In genomic region chr1:154934358-154934948, GRCh38 we compare ENCODE assay signal across 25 cellular contexts. TPM values are rescaled to one million over a fixed set of nuclear protein-coding genes. Genes with fewer than 3 reads are reported as not detected.
DNase-seq lines count a peak whose midpoint lies in the region; ATAC-seq and TF ChIP-seq lines count a peak whose summit lies in the region.
"Had no signal": no experiment of that assay in that cellular context is flagged by ENCODE, and none has a peak within 500 bp of the region (broad histone marks: within the 10 kb centered on the region; RNA-seq: fewer than 3 reads in every experiment).

No MANE protein-coding gene starts in this region.

- POLR2A ChIA-PET in HEK293 (lab: Yijun Ruan, JAX): interaction anchor here (0.7 kb wide), 1 partner anchor 1178 kb away, joined by 8 read pairs; no protein-coding TSS in a partner anchor

- H3K9me3 ChIP-seq in HEK293 (ENCODE audit: control insufficient read depth, insufficient read depth, low read depth, low read length): no peaks in the 10 kb centered on the region
- H3K9me3 ChIP-seq: heart right ventricle, prostate gland, tibial nerve had no signal

- peaks cover 27% of the 10 kb centered on the region for H3K36me3 Mint-ChIP-seq in T-helper 2 cell treated with Interferon-gamma antibody and Interleukin-4, amounts not matched to agents 5 μg/mL and 100 μg/mL, for 36 hours (ENCODE audit: low read depth)
- peaks cover 10% of the 10 kb centered on the region for H3K36me3 Mint-ChIP-seq in brain
- H3K36me3 Mint-ChIP-seq in neural crest cell (ENCODE audit: low read depth): no peaks in the 10 kb centered on the region
- H3K36me3 Mint-ChIP-seq in activated CD4-positive, alpha-beta T cell treated with anti-CD3 and anti-CD28 coated beads, Interleukin-2, amount 10 ng/mL, durations not matched to agents 24 days and 14 days (ENCODE audit: low read depth): peaks cover 14% of the 10 kb centered on the region

- no peak for TF ChIP-seq CTCF in HEK293 (tag by site-specific recombination; IDR thresholded peaks at IDR 0.05)
- TF ChIP-seq CTCF in brain (conservative IDR thresholded peaks at IDR 0.05): no peak
- no peak for TF ChIP-seq CTCF in neural crest cell (conservative IDR thresholded peaks at IDR 0.05)

- no peaks in the 10 kb centered on the region for H3K4me1 ChIP-seq in HEK293 (ENCODE audit: control insufficient read depth, insufficient read depth, low read length)

- intact Hi-C loops in activated CD4-positive, alpha-beta T cell treated with anti-CD3 and anti-CD28 coated beads, Interleukin-2, amount 10 ng/mL, durations not matched to agents 24 days and 14 days (cut with micrococcal nuclease): no loop called here

- H3K4me3 Mint-ChIP-seq in T-helper 2 cell treated with Interferon-gamma antibody and Interleukin-4, amounts not matched to agents 5 μg/mL and 100 μg/mL, for 36 hours: peak overlapping the region; percentile 36
- H3K4me3 Mint-ChIP-seq in brain (peak overlapping the region; percentile 12 to 45 (median 36)), neural crest cell (peak overlapping the region; percentile 65)
- H3K4me3 Mint-ChIP-seq in activated CD4-positive, alpha-beta T cell treated with anti-CD3 and anti-CD28 coated beads, Interleukin-2, amount 10 ng/mL, durations not matched to agents 24 days and 14 days: no peak overlapping the region
- H3K4me3 Mint-ChIP-seq: CD14-positive monocyte had no signal

- no peaks in the 10 kb centered on the region for H3K9me3 Mint-ChIP-seq in T-helper 2 cell treated with Interferon-gamma antibody and Interleukin-4, amounts not matched to agents 5 μg/mL and 100 μg/mL, for 36 hours
- peaks cover 0 to 2% (median 0%) of the 10 kb centered on the region in 5 experiments for H3K9me3 Mint-ChIP-seq in brain
- H3K9me3 Mint-ChIP-seq in neural crest cell: no peaks in the 10 kb centered on the region
- no peaks in the 10 kb centered on the region for H3K9me3 Mint-ChIP-seq in activated CD4-positive, alpha-beta T cell treated with anti-CD3 and anti-CD28 coated beads, Interleukin-2, amount 10 ng/mL, durations not matched to agents 24 days and 14 days
- H3K9me3 Mint-ChIP-seq: activated naive CD8-positive, alpha-beta T cell treated with anti-CD3 and anti-CD28 coated beads for 36 hours had no signal

- ATAC-seq in left lobe of liver: no peak
- ATAC-seq: heart right ventricle, sciatic nerve had no signal

- peaks cover 0 to 13% of the 10 kb centered on the region in 2 experiments; a peak in 1 of 3 replicates for H3K36me3 ChIP-seq in HEK293 (ENCODE audit: control insufficient read depth in 2 of 2, insufficient read depth in 1 of 2, low read length in 2 of 2)
- H3K36me3 ChIP-seq: prostate gland had no signal

- no peak overlapping the region for H3K27ac ChIP-seq in HEK293 (ENCODE audit: extremely low read depth, low read depth, low read length)
- H3K27ac ChIP-seq: GM23248, heart right ventricle, prostate gland had no signal

- no peak overlapping the region for H3K27ac Mint-ChIP-seq in T-helper 2 cell treated with Interferon-gamma antibody and Interleukin-4, amounts not matched to agents 5 μg/mL and 100 μg/mL, for 36 hours
- peak overlapping the region in 1 of 5 experiments; percentile 68 for H3K27ac Mint-ChIP-seq in brain
- no peak overlapping the region for H3K27ac Mint-ChIP-seq in neural crest cell (ENCODE audit: unreplicated experiment)
- no peak overlapping the region for H3K27ac Mint-ChIP-seq in activated CD4-positive, alpha-beta T cell treated with anti-CD3 and anti-CD28 coated beads, Interleukin-2, amount 10 ng/mL, durations not matched to agents 24 days and 14 days

- CTCF ChIA-PET in HEK293 (lab: Yijun Ruan, JAX): no interaction called here

- H3K27me3 Mint-ChIP-seq in T-helper 2 cell treated with Interferon-gamma antibody and Interleukin-4, amounts not matched to agents 5 μg/mL and 100 μg/mL, for 36 hours (ENCODE audit: low read depth): no peaks in the 10 kb centered on the region
- H3K27me3 Mint-ChIP-seq in brain (no peaks in the 10 kb centered on the region), neural crest cell (ENCODE audit: low read depth) (no peaks in the 10 kb centered on the region)
- H3K27me3 Mint-ChIP-seq in activated CD4-positive, alpha-beta T cell treated with anti-CD3 and anti-CD28 coated beads, Interleukin-2, amount 10 ng/mL, durations not matched to agents 24 days and 14 days: no peaks in the 10 kb centered on the region
- H3K27me3 Mint-ChIP-seq: activated naive CD8-positive, alpha-beta T cell treated with anti-CD3 and anti-CD28 coated beads for 36 hours had no signal

- H3K4me3 ChIP-seq in HEK293 (ENCODE audit: low read depth, low read length): no peak overlapping the region
- H3K4me3 ChIP-seq: GM23248, heart right ventricle, prostate gland, tibial nerve had no signal

- H3K4me1 Mint-ChIP-seq in T-helper 2 cell treated with Interferon-gamma antibody and Interleukin-4, amounts not matched to agents 5 μg/mL and 100 μg/mL, for 36 hours (ENCODE audit: low read depth): peaks cover 23% of the 10 kb centered on the region
- H3K4me1 Mint-ChIP-seq in brain (peaks cover 39% of the 10 kb centered on the region), neural crest cell (peaks cover 34% of the 10 kb centered on the region)
- peaks cover 31% of the 10 kb centered on the region for H3K4me1 Mint-ChIP-seq in activated CD4-positive, alpha-beta T cell treated with anti-CD3 and anti-CD28 coated beads, Interleukin-2, amount 10 ng/mL, durations not matched to agents 24 days and 14 days

- no peak for DNase-seq in T-helper 2 cell treated with Interferon-gamma antibody and Interleukin-4, amounts not matched to agents 5 μg/mL and 100 μg/mL, for 36 hours (ENCODE audit: low spot score)
- DNase-seq in T-helper 2 cell (no peak), neural crest cell (ENCODE audit: low read depth, low spot score) (no peak), HUDEP-2 (lab: John Stamatoyannopoulos, UW; ENCODE audit: unreplicated experiment in 76 of 76) (no peak), left lobe of liver (ENCODE audit: low spot score) (no peak)
- DNase-seq in activated CD4-positive, alpha-beta T cell treated with anti-CD3 and anti-CD28 coated beads, Interleukin-2, amount 10 ng/mL, durations not matched to agents 24 days and 14 days: no peak
- DNase-seq: 8988T; activated CD4-positive, alpha-beta T cell treated with anti-CD3 and anti-CD28 coated beads for 48 hours; activated naive CD8-positive, alpha-beta T cell treated with anti-CD3 and anti-CD28 coated beads for 36 hours; anterior cingulate cortex; GM23248; heart right ventricle; KBM-7; NCI-H1092; NCI-H1694 treated with DMSO at 0.1 percent for 48 hours; NCI-H446 treated with DMSO at 0.1 percent for 48 hours; SIG-M5; stimulated activated CD4-positive, alpha-beta T cell treated with anti-CD3 and anti-CD28 coated beads, Interleukin-12 subunit alpha, Interleukin-12 subunit beta, amount 100 ng/mL, for 4 hours; stimulated activated CD4-positive, alpha-beta T cell treated with anti-CD3 and anti-CD28 coated beads, Interleukin-2, amount 100 ng/mL, for 48 hours had no signal

TF ChIP-seq in HEK293, 187 proteins besides CTCF, POLR2A, EP300 and RAD21 (continues in another document):
- TF ChIP-seq ZSCAN4 (tag by site-specific recombination; IDR thresholded peaks at IDR 0.05) (no peak), ZNF707 (tag by site-specific recombination; IDR thresholded peaks at IDR 0.05) (no peak), ZBTB6 (tag by site-specific recombination; IDR thresholded peaks at IDR 0.05) (no peak), ZNF366 (tag by site-specific recombination; conservative IDR thresholded peaks at IDR 0.05) (no peak), REPIN1 (tag by site-specific recombination; IDR thresholded peaks at IDR 0.05; ENCODE audit: low read depth) (no peak)

RNA-seq across cellular contexts. Expression of gene PMVK, which starts 2.1 kb away (rescaled TPM):
- 102 TPM for polyA plus RNA-seq in brain (ENCODE audit: insufficient read depth, low read depth, low replicate concordance)
- 33.8 and 37.0 TPM in 2 replicates for total RNA-seq in neural crest cell
- total RNA-seq in activated CD4-positive, alpha-beta T cell treated with anti-CD3 and anti-CD28 coated beads, Interleukin-2, amount 10 ng/mL, durations not matched to agents 24 days and 14 days: 47.4 and 47.7 TPM in 2 replicates
- 40.2 TPM for total RNA-seq in left lobe of liver

RNA-seq across cellular contexts. Expression of gene PBXIP1, which starts 21.4 kb away (rescaled TPM):
- 117 TPM for polyA plus RNA-seq in brain (ENCODE audit: insufficient read depth, low read depth, low replicate concordance)
- total RNA-seq in neural crest cell: 17.1 and 18.5 TPM in 2 replicates
- total RNA-seq in activated CD4-positive, alpha-beta T cell treated with anti-CD3 and anti-CD28 coated beads, Interleukin-2, amount 10 ng/mL, durations not matched to agents 24 days and 14 days: 19.3 and 21.6 TPM in 2 replicates
- total RNA-seq in left lobe of liver: 21.3 TPM

RNA-seq across cellular contexts. Expression of gene PYGO2, which starts 27.1 kb away (rescaled TPM):
- polyA plus RNA-seq in brain (ENCODE audit: insufficient read depth, low read depth, low replicate concordance): 63.7 TPM
- total RNA-seq in neural crest cell: 63.3 and 65.1 TPM in 2 replicates
- 34.4 and 34.8 TPM in 2 replicates for total RNA-seq in activated CD4-positive, alpha-beta T cell treated with anti-CD3 and anti-CD28 coated beads, Interleukin-2, amount 10 ng/mL, durations not matched to agents 24 days and 14 days
- total RNA-seq in left lobe of liver: 10.5 TPM

RNA-seq across cellular contexts. Expression of gene SHC1, which starts 36.1 kb away (rescaled TPM):
- polyA plus RNA-seq in brain (ENCODE audit: insufficient read depth, low read depth, low replicate concordance): 38.3 TPM
- total RNA-seq in neural crest cell: 90.3 and 92.9 TPM in 2 replicates
- 50.4 and 60.5 TPM in 2 replicates for total RNA-seq in activated CD4-positive, alpha-beta T cell treated with anti-CD3 and anti-CD28 coated beads, Interleukin-2, amount 10 ng/mL, durations not matched to agents 24 days and 14 days
- 43.0 TPM for total RNA-seq in left lobe of liver

RNA-seq across cellular contexts. Expression of gene CKS1B, which starts 40.0 kb away (rescaled TPM):
- 183 TPM for polyA plus RNA-seq in brain (ENCODE audit: insufficient read depth, low read depth, low replicate concordance)
- 211 and 217 TPM in 2 replicates for total RNA-seq in neural crest cell
- 179 and 181 TPM in 2 replicates for total RNA-seq in activated CD4-positive, alpha-beta T cell treated with anti-CD3 and anti-CD28 coated beads, Interleukin-2, amount 10 ng/mL, durations not matched to agents 24 days and 14 days
- total RNA-seq in left lobe of liver: 14.2 TPM
